Comparison of ENCODE assay signal across 22 cellular contexts in genomic region chr11:68872216-68873003, GRCh38. TPM values are rescaled to one million over a fixed set of nuclear protein-coding genes. Genes with fewer than 3 reads are reported as not detected.
DNase-seq lines count a peak whose midpoint lies in the region; ATAC-seq, FAIRE-seq and TF ChIP-seq lines count a peak whose summit lies in the region.
"Had no signal": no experiment of that assay in that cellular context is flagged by ENCODE, and none has a peak within 500 bp of the region (broad histone marks: within the 10 kb centered on the region; RNA-seq: fewer than 3 reads in every experiment).

No MANE protein-coding gene starts in this region.

- H3K9ac ChIP-seq in SK-N-MC (ENCODE audit: insufficient read length) (no peak overlapping the region), endothelial cell of umbilical vein (replicated peaks; ENCODE audit: extremely low read depth, insufficient read depth, low read length) (no peak overlapping the region)

- 53% methylated on average over 12 of the region's 12 CpGs for WGBS in prostate gland

- H3K27ac ChIP-seq in C4-2B (peak overlapping the region; percentile 79), SK-N-MC (peak overlapping the region; percentile 49; the same call in 1 of the 2 replicates), endothelial cell of umbilical vein (ENCODE audit: insufficient read depth, low read depth, low read length) (no peak overlapping the region), prostate gland (peak overlapping the region; percentile 47 to 58)
- H3K27ac ChIP-seq: sigmoid colon had no signal

- intact Hi-C loops in endothelial cell of umbilical vein (cut with micrococcal nuclease) = loop anchor here (2.0 kb wide), 1 partner anchor 32 kb away; the partner anchor contains the start of gene CPT1A
- intact Hi-C loops in prostate gland (cut with DNase I) = no loop called here

- no peak; the same call in 1 of the 2 replicates for TF ChIP-seq CTCF in C4-2B (conservative IDR thresholded peaks at IDR 0.05)
- no peak for TF ChIP-seq CTCF in endothelial cell of umbilical vein (IDR thresholded peaks at IDR 0.05; ENCODE audit: extremely low read depth in 1 of 2, insufficient read depth in 1 of 2, low read depth in 1 of 2, low read length in 2 of 2)
- TF ChIP-seq CTCF in prostate gland (IDR thresholded peaks at IDR 0.05) = no peak

- H3K36me3 ChIP-seq in SK-N-MC (ENCODE audit: insufficient read depth, low read length) (no peaks in the 10 kb centered on the region), endothelial cell of umbilical vein (ENCODE audit: control insufficient read depth in 2 of 2, extremely low read depth in 1 of 2, insufficient read depth in 2 of 2, low read length in 2 of 2) (no peaks in the 10 kb centered on the region), prostate gland (no peaks in the 10 kb centered on the region)
- H3K36me3 ChIP-seq: BE2C, ovary, sigmoid colon had no signal

- no peaks in the 10 kb centered on the region for H4K20me1 ChIP-seq in endothelial cell of umbilical vein (replicated peaks; ENCODE audit: control insufficient read depth, extremely low read depth, insufficient read depth, low read length)

- H3K4me3 ChIP-seq in SK-N-MC = peak overlapping the region; percentile 59
- no peak overlapping the region for H3K4me3 ChIP-seq in endothelial cell of umbilical vein (replicated peaks in 1 of 3; ENCODE audit: insufficient read depth in 1 of 3, low read depth in 1 of 3, low read length in 3 of 3)
- no peak overlapping the region for H3K4me3 ChIP-seq in prostate gland
- H3K4me3 ChIP-seq: lung, ovary, sigmoid colon had no signal

- no peak for FAIRE-seq in endothelial cell of umbilical vein (lab: Jason Lieb, UNC)
- FAIRE-seq: GM12891, GM19239, islet of Langerhans had no signal

- TF ChIP-seq POLR2A in endothelial cell of umbilical vein (IDR thresholded peaks at IDR 0.05; ENCODE audit: low read depth, low read length) (no peak), prostate gland (IDR thresholded peaks at IDR 0.05) (no peak)

- CTCF ChIA-PET in endothelial cell of umbilical vein (lab: Charles Lee) = no interaction called here

- BruUV-seq in endothelial cell of umbilical vein (replicated peaks; lab: Mats Ljungman, UMichigan) = no TSS peak

- H3K9me3 ChIP-seq in SK-N-MC (ENCODE audit: low read depth, low read length) (no peaks in the 10 kb centered on the region), endothelial cell of umbilical vein (replicated peaks; ENCODE audit: control insufficient read depth, insufficient read depth, low read length) (no peaks in the 10 kb centered on the region), prostate gland (no peaks in the 10 kb centered on the region)
- H3K9me3 ChIP-seq: BE2C, ovary, sigmoid colon had no signal

- ATAC-seq in HG03469 (IDR thresholded peaks at IDR 0.05; ENCODE audit: unreplicated experiment) (no peak), HG03571 (IDR thresholded peaks at IDR 0.05; ENCODE audit: unreplicated experiment) (no peak)
- no peak for ATAC-seq in activated CD4-positive, CD25-positive, alpha-beta regulatory T cell treated with anti-CD3 and anti-CD28 coated beads, Interleukin-2, amount 50 U/mL, for 24 hours
- ATAC-seq: effector memory CD8-positive, alpha-beta T cell; stimulated activated naive CD8-positive, alpha-beta T cell treated with anti-CD3 and anti-CD28 coated beads, Interleukin-15, Interleukin-2, amounts not matched to agents 100 U/mL and 50 U/mL, for 24 hours had no signal

- dilution Hi-C loops in endothelial cell of umbilical vein (cut with MboI; ENCODE audit: extremely low pct_ligation_motif_present, low sequenced_read_pairs) = no loop called here

- peaks cover 15% of the 10 kb centered on the region for H3K4me1 ChIP-seq in endothelial cell of umbilical vein (ENCODE audit: control insufficient read depth, extremely low read depth, insufficient read depth, low read length)
- H3K4me1 ChIP-seq in prostate gland (replicated peaks) = peaks cover 7% of the 10 kb centered on the region
- H3K4me1 ChIP-seq: BE2C had no signal

- peak; percentile 81 for DNase-seq in SK-N-MC (ENCODE audit: low read depth, low spot score)
- DNase-seq in endothelial cell of umbilical vein (ENCODE audit: low read depth, low spot score) = peak; percentile 87
- DNase-seq in prostate gland (ENCODE audit: low spot score) = peak; percentile 20
- DNase-seq: activated naive CD8-positive, alpha-beta T cell treated with anti-CD3 and anti-CD28 coated beads for 36 hours; BE2C; central memory CD4-positive, alpha-beta T cell; effector memory CD8-positive, alpha-beta T cell; GDM1; NCI-H1694; ovary; RPMI8226; sigmoid colon; stimulated activated CD4-positive, alpha-beta T cell treated with anti-CD3 and anti-CD28 coated beads, Interleukin-1b, Interleukin-23, amount 100 ng/mL, for 48 hours; stimulated activated naive CD8-positive, alpha-beta T cell treated with anti-CD3 and anti-CD28 coated beads, Interleukin-15, Interleukin-2, amounts not matched to agents 100 U/mL and 50 U/mL, for 24 hours had no signal

- H3K4me2 ChIP-seq in endothelial cell of umbilical vein (ENCODE audit: insufficient read depth, low read length) = no peak overlapping the region

- no peaks in the 10 kb centered on the region for H3K79me2 ChIP-seq in endothelial cell of umbilical vein (ENCODE audit: control insufficient read depth, insufficient read depth, low read length)

- no peaks in the 10 kb centered on the region for H3K9me1 ChIP-seq in endothelial cell of umbilical vein (replicated peaks; ENCODE audit: control insufficient read depth, extremely low read depth, insufficient read depth, low read length)

- no peak overlapping the region for H2AFZ ChIP-seq in endothelial cell of umbilical vein (ENCODE audit: low read depth, low read length)

- POLR2A ChIA-PET in endothelial cell of umbilical vein (lab: Charles Lee) = no interaction called here

- H3K27me3 ChIP-seq in endothelial cell of umbilical vein (ENCODE audit: control insufficient read depth in 2 of 2, insufficient read depth in 2 of 2, low read length in 2 of 2) (peaks cover 0 to 2% of the 10 kb centered on the region in 2 experiments), prostate gland (replicated peaks; ENCODE audit: insufficient read depth) (no peaks in the 10 kb centered on the region)
- H3K27me3 ChIP-seq: BE2C, ovary had no signal

TF ChIP-seq in endothelial cell of umbilical vein, 7 proteins besides CTCF, POLR2A, EP300 and RAD21:
- TF ChIP-seq GATA2 (IDR thresholded peaks at IDR 0.05; ENCODE audit: insufficient read depth, insufficient read length, low read depth, low read length) (no peak), MAX (IDR thresholded peaks at IDR 0.05; ENCODE audit: insufficient read depth, insufficient read length) (no peak), FOS (IDR thresholded peaks at IDR 0.05; ENCODE audit: borderline replicate concordance, insufficient read depth, low read length) (no peak), EZH2 (IDR thresholded peaks at IDR 0.05; ENCODE audit: borderline replicate concordance, low read depth, low read length, severe bottlenecking) (no peak), POLR2AphosphoS5 (IDR thresholded peaks at IDR 0.05; ENCODE audit: insufficient read depth, low read depth, low read length) (no peak), MYC (IDR thresholded peaks at IDR 0.05; ENCODE audit: low read depth, low read length) (no peak), JUN (IDR thresholded peaks at IDR 0.05; ENCODE audit: borderline replicate concordance, insufficient read depth, insufficient read length, low read depth) (no peak)

RNA-seq across cellular contexts. Expression of gene CPT1A, which starts 30.7 kb away (rescaled TPM):
- total RNA-seq in endothelial cell of umbilical vein = 52.1 and 62.1 TPM in 2 replicates
- polyA plus RNA-seq in endothelial cell of umbilical vein = 20.1 and 26.3 TPM in 2 replicates
- 24.0 and 26.2 TPM in 2 replicates for polyA plus RNA-seq in endothelial cell of umbilical vein (2011; cell fraction: cytosol; rRNA removed)
- polyA plus RNA-seq in endothelial cell of umbilical vein (2011; cell fraction: nucleus; rRNA removed) = 49.1 and 56.2 TPM in 2 replicates
- 63.5 and 93.4 TPM in 2 replicates for polyA plus RNA-seq in endothelial cell of umbilical vein (2012)
- 70.4 and 92.0 TPM in 2 replicates for polyA minus RNA-seq in endothelial cell of umbilical vein
- polyA minus RNA-seq in endothelial cell of umbilical vein (2011; cell fraction: cytosol; rRNA and poly(A)+ RNA removed) = 72.0 TPM
- polyA minus RNA-seq in endothelial cell of umbilical vein (2011; cell fraction: nucleus; rRNA and poly(A)+ RNA removed) = 37.5 and 41.8 TPM in 2 replicates
- 10 to 100 TPM; 33.3 to 55.2 TPM for total RNA-seq in prostate gland

RNA-seq across cellular contexts. Expression of gene MRPL21, which starts 31.2 kb away (rescaled TPM):
- total RNA-seq in endothelial cell of umbilical vein (52.2 and 65.1 TPM in 2 replicates), prostate gland (10 to 100 TPM; 41.1 to 76.9 TPM)
- 65.5 and 69.1 TPM in 2 replicates for polyA plus RNA-seq in endothelial cell of umbilical vein
- 65.8 and 68.3 TPM in 2 replicates for polyA plus RNA-seq in endothelial cell of umbilical vein (2011; cell fraction: cytosol; rRNA removed)
- 41.0 and 44.1 TPM in 2 replicates for polyA plus RNA-seq in endothelial cell of umbilical vein (2011; cell fraction: nucleus; rRNA removed)
- polyA plus RNA-seq in endothelial cell of umbilical vein (2012) = 86.5 and 87.5 TPM in 2 replicates
- polyA minus RNA-seq in endothelial cell of umbilical vein = 30.8 and 46.2 TPM in 2 replicates
- polyA minus RNA-seq in endothelial cell of umbilical vein (2011; cell fraction: cytosol; rRNA and poly(A)+ RNA removed) = 36.0 TPM
- 20.7 and 23.2 TPM in 2 replicates for polyA minus RNA-seq in endothelial cell of umbilical vein (2011; cell fraction: nucleus; rRNA and poly(A)+ RNA removed)

RNA-seq across cellular contexts. Expression of gene IGHMBP2, which starts 31.3 kb away (rescaled TPM):
- total RNA-seq in endothelial cell of umbilical vein (23.5 and 25.1 TPM in 2 replicates), prostate gland (10 to 100 TPM; 17.3 to 34.0 TPM)
- 10.9 and 12.8 TPM in 2 replicates for polyA plus RNA-seq in endothelial cell of umbilical vein
- 7.9 and 8.7 TPM in 2 replicates for polyA plus RNA-seq in endothelial cell of umbilical vein (2011; cell fraction: cytosol; rRNA removed)
- polyA plus RNA-seq in endothelial cell of umbilical vein (2011; cell fraction: nucleus; rRNA removed) = 57.3 and 60.2 TPM in 2 replicates
- polyA plus RNA-seq in endothelial cell of umbilical vein (2012) = 11.2 TPM in 2 replicates
- polyA minus RNA-seq in endothelial cell of umbilical vein = 25.0 and 29.9 TPM in 2 replicates
- polyA minus RNA-seq in endothelial cell of umbilical vein (2011; cell fraction: cytosol; rRNA and poly(A)+ RNA removed) = 12.9 TPM
- polyA minus RNA-seq in endothelial cell of umbilical vein (2011; cell fraction: nucleus; rRNA and poly(A)+ RNA removed) = 32.3 and 39.3 TPM in 2 replicates

Comparison
In these comparisons a context has a peak if more than half of its experiments do, and no peak if none do; other contexts are left out.
1. DNase-seq: peak in every context shown above with its lines; median percentile 87 in endothelial cell of umbilical vein; 81 in SK-N-MC; 20 in prostate gland.